In the genomic region with DNA sequence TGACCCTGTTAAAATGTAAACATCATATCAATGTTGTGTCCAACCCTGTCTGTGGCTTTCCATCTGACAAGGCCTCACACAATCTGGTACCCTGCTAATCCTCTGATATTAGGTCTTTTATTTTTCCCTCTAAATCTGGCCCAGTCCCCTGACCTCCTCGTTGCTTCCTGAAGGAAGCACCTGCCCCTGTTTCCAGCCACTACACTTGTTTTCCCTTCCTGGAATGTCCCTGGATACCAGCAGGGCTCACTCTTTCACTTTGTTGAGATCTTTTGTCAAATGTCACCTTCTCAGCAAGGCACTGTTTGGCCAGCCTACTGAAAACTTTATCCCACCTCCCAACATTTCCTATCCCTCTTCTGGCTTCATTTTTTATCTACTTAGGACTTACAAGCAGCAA, we compare ENCODE assay signal across 14 cellular contexts. TPM values are rescaled to one million over a fixed set of nuclear protein-coding genes. Genes with fewer than 3 reads are reported as not detected.
DNase-seq lines count a peak whose midpoint lies in the region; ATAC-seq and TF ChIP-seq lines count a peak whose summit lies in the region.
"Had no signal": no experiment of that assay in that cellular context is flagged by ENCODE, and none has a peak within 500 bp of the region (broad histone marks: within the 10 kb centered on the region; RNA-seq: fewer than 3 reads in every experiment).

No MANE protein-coding gene starts in this region.

- DNase-seq in activated CD4-positive, alpha-beta T cell treated with anti-CD3 and anti-CD28 coated beads, Interleukin-2, amount 10 ng/mL, durations not matched to agents 24 days and 14 days, result no peak
- DNase-seq in activated CD4-positive, alpha-beta T cell treated with anti-CD3 and anti-CD28 coated beads, Interleukin-2, amount 50 U/mL, for 1 hour, result no peak
- DNase-seq in HL-60 (ENCODE audit: low read depth in 1 of 2, low spot score in 1 of 2), result no peak
- no peak for DNase-seq in progenitor cell of endocrine pancreas (ENCODE audit: low spot score, unreplicated experiment)
- no peak for DNase-seq in NCI-H526 treated with DMSO at 0.1 percent for 48 hours (lab: John Stamatoyannopoulos, UW)
- no peak for DNase-seq in stimulated activated CD4-positive, alpha-beta T cell treated with anti-CD3 and anti-CD28 coated beads, Interleukin-2, amount 100 ng/mL, for 48 hours
- DNase-seq: activated CD4-positive, CD25-positive, alpha-beta regulatory T cell; effector CD4-positive, alpha-beta T cell; glutamatergic neuron; NCI-H1048; SHP77 treated with DMSO at 0.1 percent for 48 hours had no signal

- no peak overlapping the region for H3K4me3 ChIP-seq in HL-60 (replicated peaks; ENCODE audit: insufficient read depth, low read length)
- H3K4me3 ChIP-seq: lung had no signal

- H3K4me1 Mint-ChIP-seq in activated CD4-positive, alpha-beta T cell treated with anti-CD3 and anti-CD28 coated beads, Interleukin-2, amount 10 ng/mL, durations not matched to agents 24 days and 14 days, result peaks cover 40% of the 10 kb centered on the region
- H3K4me1 Mint-ChIP-seq in dendritic cell treated with granulocyte-macrophage colony-stimulating factor and Interleukin-4, amounts not matched to agents 40 ng/mL and 50 ng/mL, for 4 days (ENCODE audit: low read depth), result peaks cover 44% of the 10 kb centered on the region
- H3K4me1 Mint-ChIP-seq in progenitor cell of endocrine pancreas (ENCODE audit: low read depth), result peaks cover 4% of the 10 kb centered on the region

- peak overlapping the region; percentile 65 for H3K27ac ChIP-seq in HL-60 (replicated peaks)

- peak overlapping the region; percentile 95 for H3K4me3 Mint-ChIP-seq in activated CD4-positive, alpha-beta T cell treated with anti-CD3 and anti-CD28 coated beads, Interleukin-2, amount 10 ng/mL, durations not matched to agents 24 days and 14 days
- peak overlapping the region; percentile 80 for H3K4me3 Mint-ChIP-seq in dendritic cell treated with granulocyte-macrophage colony-stimulating factor and Interleukin-4, amounts not matched to agents 40 ng/mL and 50 ng/mL, for 4 days
- H3K4me3 Mint-ChIP-seq in progenitor cell of endocrine pancreas (ENCODE audit: low read depth), result no peak overlapping the region

- intact Hi-C loops in activated CD4-positive, alpha-beta T cell treated with anti-CD3 and anti-CD28 coated beads, Interleukin-2, amount 10 ng/mL, durations not matched to agents 24 days and 14 days (cut with micrococcal nuclease), result loop anchor here (2.0 kb wide), 1 partner anchor 87 kb away; a partner anchor contains a TSS
- intact Hi-C loops in dendritic cell treated with granulocyte-macrophage colony-stimulating factor and Interleukin-4, amounts not matched to agents 40 ng/mL and 50 ng/mL, for 4 days (cut with micrococcal nuclease), result loop anchor here (5.0 kb wide), 1 partner anchor 514 kb away; no protein-coding TSS in a partner anchor

- no peaks in the 10 kb centered on the region for H3K27me3 Mint-ChIP-seq in activated CD4-positive, alpha-beta T cell treated with anti-CD3 and anti-CD28 coated beads, Interleukin-2, amount 10 ng/mL, durations not matched to agents 24 days and 14 days
- H3K27me3 Mint-ChIP-seq in dendritic cell treated with granulocyte-macrophage colony-stimulating factor and Interleukin-4, amounts not matched to agents 40 ng/mL and 50 ng/mL, for 4 days, result no peaks in the 10 kb centered on the region
- peaks cover 9% of the 10 kb centered on the region for H3K27me3 Mint-ChIP-seq in progenitor cell of endocrine pancreas

- peaks cover 5% of the 10 kb centered on the region for H3K9me3 Mint-ChIP-seq in activated CD4-positive, alpha-beta T cell treated with anti-CD3 and anti-CD28 coated beads, Interleukin-2, amount 10 ng/mL, durations not matched to agents 24 days and 14 days
- no peaks in the 10 kb centered on the region for H3K9me3 Mint-ChIP-seq in dendritic cell treated with granulocyte-macrophage colony-stimulating factor and Interleukin-4, amounts not matched to agents 40 ng/mL and 50 ng/mL, for 4 days
- H3K9me3 Mint-ChIP-seq in progenitor cell of endocrine pancreas (ENCODE audit: low read depth), result no peaks in the 10 kb centered on the region

- TF ChIP-seq CTCF in HL-60 (IDR thresholded peaks at IDR 0.05; ENCODE audit: insufficient read depth, low read length), result no peak
- TF ChIP-seq CTCF in progenitor cell of endocrine pancreas (IDR thresholded peaks at IDR 0.05; ENCODE audit: unreplicated experiment), result no peak

- peak overlapping the region; percentile 89 for H3K27ac Mint-ChIP-seq in activated CD4-positive, alpha-beta T cell treated with anti-CD3 and anti-CD28 coated beads, Interleukin-2, amount 10 ng/mL, durations not matched to agents 24 days and 14 days
- peak overlapping the region; percentile 90 for H3K27ac Mint-ChIP-seq in dendritic cell treated with granulocyte-macrophage colony-stimulating factor and Interleukin-4, amounts not matched to agents 40 ng/mL and 50 ng/mL, for 4 days
- H3K27ac Mint-ChIP-seq in progenitor cell of endocrine pancreas, result peak overlapping the region; percentile 20

- H3K27me3 ChIP-seq in HL-60 (ENCODE audit: insufficient read depth, poor library complexity, severe bottlenecking), result no peaks in the 10 kb centered on the region

- no peak for ATAC-seq in esophagus mucosa

- H3K36me3 Mint-ChIP-seq in activated CD4-positive, alpha-beta T cell treated with anti-CD3 and anti-CD28 coated beads, Interleukin-2, amount 10 ng/mL, durations not matched to agents 24 days and 14 days (ENCODE audit: low read depth), result peaks cover 23% of the 10 kb centered on the region
- H3K36me3 Mint-ChIP-seq in dendritic cell treated with granulocyte-macrophage colony-stimulating factor and Interleukin-4, amounts not matched to agents 40 ng/mL and 50 ng/mL, for 4 days (ENCODE audit: low read depth), result peaks cover 14% of the 10 kb centered on the region
- H3K36me3 Mint-ChIP-seq in progenitor cell of endocrine pancreas (ENCODE audit: insufficient read depth), result no peaks in the 10 kb centered on the region

RNA-seq across cellular contexts. Expression of a gene that starts 2.1 kb away (rescaled TPM):
- total RNA-seq in activated CD4-positive, alpha-beta T cell treated with anti-CD3 and anti-CD28 coated beads, Interleukin-2, amount 10 ng/mL, durations not matched to agents 24 days and 14 days, result 15.8 and 16.4 TPM in 2 replicates
- total RNA-seq in progenitor cell of endocrine pancreas (not detected in 2 replicates), esophagus mucosa (4.6 TPM)

RNA-seq across cellular contexts. Expression of a gene that starts 28.3 kb away (rescaled TPM):
- total RNA-seq in activated CD4-positive, alpha-beta T cell treated with anti-CD3 and anti-CD28 coated beads, Interleukin-2, amount 10 ng/mL, durations not matched to agents 24 days and 14 days, result 8.6 and 9.4 TPM in 2 replicates
- total RNA-seq in progenitor cell of endocrine pancreas (0.24 and 0.29 TPM in 2 replicates), esophagus mucosa (50.9 TPM)

Comparison
In these comparisons a context has a peak if more than half of its experiments do, and no peak if none do; other contexts are left out.
1. H3K27ac Mint-ChIP-seq: peak in every context shown above with its lines; median percentile 90 in dendritic cell treated with granulocyte-macrophage colony-stimulating factor and Interleukin-4, amounts not matched to agents 40 ng/mL and 50 ng/mL, for 4 days; 89 in activated CD4-positive, alpha-beta T cell treated with anti-CD3 and anti-CD28 coated beads, Interleukin-2, amount 10 ng/mL, durations not matched to agents 24 days and 14 days; 20 in progenitor cell of endocrine pancreas.